12 cellular contexts compared by ENCODE assay signal in genomic region chr2:224892574-224893204, GRCh38.
DNase-seq lines count a peak whose midpoint lies in the region; ATAC-seq and TF ChIP-seq lines count a peak whose summit lies in the region.
"Had no signal": no experiment of that assay in that cellular context is flagged by ENCODE, and none has a peak within 500 bp of the region (broad histone marks: within the 10 kb centered on the region; RNA-seq: fewer than 3 reads in every experiment).

No MANE protein-coding gene starts in this region.

- H3K27ac ChIP-seq in upper lobe of left lung (no peak overlapping the region), suprapubic skin (no peak overlapping the region)

- peaks cover 33% of the 10 kb centered on the region for H3K36me3 Mint-ChIP-seq in activated naive CD8-positive, alpha-beta T cell
- H3K36me3 Mint-ChIP-seq in activated naive CD8-positive, alpha-beta T cell treated with anti-CD3 and anti-CD28 coated beads, Interleukin-2, amount 50 U/mL, for 24 hours (ENCODE audit: low read depth) = peaks cover 79% of the 10 kb centered on the region

- TF ChIP-seq CTCF in upper lobe of left lung (IDR thresholded peaks at IDR 0.05) (no peak), suprapubic skin (IDR thresholded peaks at IDR 0.05) (no peak), GM20000 (IDR thresholded peaks at IDR 0.05; ENCODE audit: extremely low read depth, missing control alignments) (no peak)

- no peaks in the 10 kb centered on the region for H3K27me3 ChIP-seq in upper lobe of left lung
- H3K27me3 ChIP-seq in suprapubic skin = no peaks in the 10 kb centered on the region

- H3K36me3 ChIP-seq in upper lobe of left lung (no peaks in the 10 kb centered on the region), suprapubic skin (no peaks in the 10 kb centered on the region)

- H3K27ac Mint-ChIP-seq in activated naive CD8-positive, alpha-beta T cell = peak overlapping the region; percentile 81
- H3K27ac Mint-ChIP-seq in activated naive CD8-positive, alpha-beta T cell treated with anti-CD3 and anti-CD28 coated beads, Interleukin-2, amount 50 U/mL, for 24 hours = no peak overlapping the region

- no peak overlapping the region for H3K4me3 Mint-ChIP-seq in activated naive CD8-positive, alpha-beta T cell
- no peak overlapping the region for H3K4me3 Mint-ChIP-seq in activated naive CD8-positive, alpha-beta T cell treated with anti-CD3 and anti-CD28 coated beads, Interleukin-2, amount 50 U/mL, for 24 hours

- ATAC-seq in activated naive CD8-positive, alpha-beta T cell treated with anti-CD3 and anti-CD28 coated beads, Interleukin-2, amount 50 U/mL, for 24 hours = no peak
- ATAC-seq in upper lobe of left lung (ENCODE audit: low FRiP score in 2 of 2) = peak; percentile 30 to 46
- ATAC-seq: HCT116 had no signal

- H3K9me3 ChIP-seq in upper lobe of left lung = no peaks in the 10 kb centered on the region
- no peaks in the 10 kb centered on the region for H3K9me3 ChIP-seq in suprapubic skin

- in situ Hi-C loops in SK-MEL-5 (cut with HindIII; ENCODE audit: low pct_unique_long_range_greater_than_20kb, low sequenced_read_pairs) = no loop called here

- TF ChIP-seq EP300 in upper lobe of left lung (IDR thresholded peaks at IDR 0.05) (no peak), suprapubic skin (IDR thresholded peaks at IDR 0.05) (no peak)

- TF ChIP-seq POLR2A in upper lobe of left lung (IDR thresholded peaks at IDR 0.05) = no peak
- TF ChIP-seq POLR2A in suprapubic skin (IDR thresholded peaks at IDR 0.05) = no peak

- H3K4me3 ChIP-seq in upper lobe of left lung (no peak overlapping the region), suprapubic skin (no peak overlapping the region)

- DNase-seq in activated naive CD8-positive, alpha-beta T cell treated with anti-CD3 and anti-CD28 coated beads, Interleukin-2, amount 50 U/mL, for 24 hours = no peak
- peak; percentile 69 for DNase-seq in SK-MEL-5 (ENCODE audit: low read depth, low spot score)
- peak; percentile 19 for DNase-seq in iPS-NIHi7 (ENCODE audit: extremely low spot score)
- DNase-seq in upper lobe of left lung = peak in 1 of 2 donors; percentile 28
- DNase-seq in suprapubic skin (ENCODE audit: low spot score in 2 of 2) = no peak
- no peak for DNase-seq in cortex of kidney (lab: John Stamatoyannopoulos, UW)
- DNase-seq in GM20000 (ENCODE audit: low spot score) = no peak
- DNase-seq: cerebellar nuclear complex, EL, T1000 had no signal

- H3K27me3 Mint-ChIP-seq in activated naive CD8-positive, alpha-beta T cell = no peaks in the 10 kb centered on the region
- H3K27me3 Mint-ChIP-seq in activated naive CD8-positive, alpha-beta T cell treated with anti-CD3 and anti-CD28 coated beads, Interleukin-2, amount 50 U/mL, for 24 hours = no peaks in the 10 kb centered on the region

- H3K4me1 Mint-ChIP-seq in activated naive CD8-positive, alpha-beta T cell (ENCODE audit: low read depth) = peaks cover 60% of the 10 kb centered on the region
- H3K4me1 Mint-ChIP-seq in activated naive CD8-positive, alpha-beta T cell treated with anti-CD3 and anti-CD28 coated beads, Interleukin-2, amount 50 U/mL, for 24 hours = peaks cover 59% of the 10 kb centered on the region

- H3K4me1 ChIP-seq in upper lobe of left lung (peaks cover 0 to 3% (median 0%) of the 10 kb centered on the region in 4 donors), suprapubic skin (no peaks in the 10 kb centered on the region)

- 80 to 82% methylated on average over 6 of the region's 6 CpGs for WGBS in upper lobe of left lung, 2 donors
- WGBS in suprapubic skin = 77% methylated on average over 6 of the region's 6 CpGs

- H3K9me3 Mint-ChIP-seq in activated naive CD8-positive, alpha-beta T cell (ENCODE audit: low read depth) = no peaks in the 10 kb centered on the region
- no peaks in the 10 kb centered on the region for H3K9me3 Mint-ChIP-seq in activated naive CD8-positive, alpha-beta T cell treated with anti-CD3 and anti-CD28 coated beads, Interleukin-2, amount 50 U/mL, for 24 hours

Comparison
In these comparisons a context has a peak if more than half of its experiments do, and no peak if none do; other contexts are left out.
1. DNase-seq: peak in SK-MEL-5 (single experiment) and iPS-NIHi7 (single experiment); none in activated naive CD8-positive, alpha-beta T cell treated with anti-CD3 and anti-CD28 coated beads, Interleukin-2, amount 50 U/mL, for 24 hours (single experiment), suprapubic skin (0 of 2), cortex of kidney (single experiment) and GM20000 (single experiment).